In the genomic region with DNA sequence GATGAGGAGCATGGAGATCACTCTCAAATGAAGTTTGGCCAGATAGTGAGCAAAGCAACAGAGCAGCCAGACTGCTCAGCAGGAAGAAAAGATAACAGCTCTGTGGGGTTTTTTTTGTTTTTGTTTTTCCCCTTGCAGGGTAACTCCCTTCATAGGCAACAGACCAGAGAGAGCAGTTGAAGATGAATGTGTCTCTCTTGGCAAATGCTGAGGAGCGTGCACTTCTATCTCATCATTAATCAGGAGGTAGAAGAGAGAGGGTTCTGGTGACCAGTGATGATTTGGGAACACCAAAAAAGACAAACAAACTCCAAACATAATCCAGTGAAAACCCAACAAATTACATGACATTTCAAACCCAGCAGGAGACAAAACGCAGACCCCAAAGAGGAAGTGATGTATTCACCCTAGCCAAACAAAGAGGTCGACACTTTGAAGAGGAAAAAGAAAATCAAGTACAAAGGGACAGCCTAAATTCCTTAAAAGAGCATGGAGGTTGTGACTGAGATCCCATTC, we compare ENCODE assay signal across 11 cellular contexts.
DNase-seq lines count a peak whose midpoint lies in the region; ATAC-seq and TF ChIP-seq lines count a peak whose summit lies in the region.
"Had no signal": no experiment of that assay in that cellular context is flagged by ENCODE, and none has a peak within 500 bp of the region (broad histone marks: within the 10 kb centered on the region; RNA-seq: fewer than 3 reads in every experiment).

No MANE protein-coding gene starts in this region.

- H3K79me1 ChIP-seq in neuronal stem cell (ENCODE audit: low read depth, low read length), result no peaks in the 10 kb centered on the region

- no peak overlapping the region for H2BK15ac ChIP-seq in neuronal stem cell (ENCODE audit: low read length)

- no peak overlapping the region for H3K4me3 ChIP-seq in Karpas-422 (ENCODE audit: low read length)
- no peak overlapping the region for H3K4me3 ChIP-seq in neuronal stem cell (ENCODE audit: low read length in 2 of 2)
- H3K4me3 ChIP-seq: heart left ventricle, lung had no signal

- no CpG with 5 or more reads among the region's 3 CpGs for WGBS in neuronal stem cell (ENCODE audit: extremely low coverage in 2 of 2, insufficient read length in 2 of 2, insufficient replicate concordance in 1 of 2), 2 donors

- no peak overlapping the region for H2AK5ac ChIP-seq in neuronal stem cell (ENCODE audit: low read depth, low read length)

- DNase-seq in GM20000 (ENCODE audit: low spot score) (peak; percentile 45), Karpas-422 (peak; percentile 32), neuronal stem cell (ENCODE audit: low spot score) (no peak), NCI-H2029 treated with DMSO at 0.1 percent for 48 hours (lab: John Stamatoyannopoulos, UW) (no peak), GM10266 (ENCODE audit: extremely low spot score) (no peak)
- DNase-seq in activated naive CD8-positive, alpha-beta T cell treated with anti-CD3 and anti-CD28 coated beads, Interleukin-2, amount 50 U/mL, for 24 hours, result no peak
- DNase-seq: effector CD4-positive, alpha-beta T cell had no signal

- H3K4me1 Mint-ChIP-seq in activated naive CD8-positive, alpha-beta T cell treated with anti-CD3 and anti-CD28 coated beads, Interleukin-2, amount 50 U/mL, for 24 hours, result peaks cover 18% of the 10 kb centered on the region

- H3K4me1 ChIP-seq in Karpas-422 (ENCODE audit: low read length) (no peaks in the 10 kb centered on the region), neuronal stem cell (ENCODE audit: control insufficient read depth in 2 of 2, insufficient read depth in 1 of 2, low read depth in 1 of 2, low read length in 2 of 2) (peaks cover 12 to 14% of the 10 kb centered on the region in 2 donors)

- no peaks in the 10 kb centered on the region for H3K36me3 ChIP-seq in Karpas-422 (ENCODE audit: insufficient read depth, low read length)
- no peaks in the 10 kb centered on the region for H3K36me3 ChIP-seq in neuronal stem cell (replicated peaks in 1 of 2; ENCODE audit: control insufficient read depth in 2 of 2, insufficient read depth in 2 of 2, low read length in 2 of 2)
- H3K36me3 ChIP-seq: heart left ventricle had no signal

- H4K8ac ChIP-seq in neuronal stem cell (ENCODE audit: low read depth, low read length), result no peak overlapping the region

- H3K27me3 ChIP-seq in Karpas-422 (ENCODE audit: low read length), result no peaks in the 10 kb centered on the region
- H3K27me3 ChIP-seq in neuronal stem cell (ENCODE audit: control insufficient read depth in 3 of 3, insufficient read depth in 3 of 3, low read depth in 1 of 3, low read length in 3 of 3), result peaks cover 0 to 7% (median 0%) of the 10 kb centered on the region in 3 experiments
- H3K27me3 ChIP-seq: heart left ventricle had no signal

- H3K9me3 Mint-ChIP-seq in activated naive CD8-positive, alpha-beta T cell treated with anti-CD3 and anti-CD28 coated beads, Interleukin-2, amount 50 U/mL, for 24 hours, result peaks cover 4% of the 10 kb centered on the region

- H3K27ac Mint-ChIP-seq in activated naive CD8-positive, alpha-beta T cell treated with anti-CD3 and anti-CD28 coated beads, Interleukin-2, amount 50 U/mL, for 24 hours, result peak overlapping the region; percentile 30

- H2AFZ ChIP-seq in Karpas-422 (ENCODE audit: low read length), result no peak overlapping the region
- H2AFZ ChIP-seq in neuronal stem cell (ENCODE audit: low read length), result peak overlapping the region; percentile 79

- ATAC-seq in activated naive CD8-positive, alpha-beta T cell treated with anti-CD3 and anti-CD28 coated beads, Interleukin-2, amount 50 U/mL, for 24 hours, result no peak
- ATAC-seq in GM18519 (IDR thresholded peaks at IDR 0.05; ENCODE audit: low FRiP score, unreplicated experiment), result no peak
- ATAC-seq in GM21786 (IDR thresholded peaks at IDR 0.05; ENCODE audit: unreplicated experiment), result no peak

- no peaks in the 10 kb centered on the region for H3K79me2 ChIP-seq in Karpas-422 (ENCODE audit: low read length)

- H3K23ac ChIP-seq in neuronal stem cell (ENCODE audit: low read depth, low read length, poor library complexity), result no peak overlapping the region

- H3K18ac ChIP-seq in neuronal stem cell (ENCODE audit: low read length), result no peak overlapping the region

- H3K9me3 ChIP-seq in Karpas-422 (ENCODE audit: low read length) (no peaks in the 10 kb centered on the region), neuronal stem cell (replicated peaks in 1 of 2; ENCODE audit: control insufficient read depth in 2 of 2, insufficient read depth in 1 of 2, low read depth in 1 of 2, low read length in 2 of 2) (no peaks in the 10 kb centered on the region)

- H4K91ac ChIP-seq in neuronal stem cell (ENCODE audit: low read depth, low read length, poor library complexity), result no peak overlapping the region

- H3K9ac ChIP-seq in Karpas-422 (ENCODE audit: low read length), result no peak overlapping the region
- H3K9ac ChIP-seq in neuronal stem cell (ENCODE audit: low read depth, low read length, poor library complexity), result no peak overlapping the region

- H3K27me3 Mint-ChIP-seq in activated naive CD8-positive, alpha-beta T cell treated with anti-CD3 and anti-CD28 coated beads, Interleukin-2, amount 50 U/mL, for 24 hours, result no peaks in the 10 kb centered on the region

- H3K4ac ChIP-seq in neuronal stem cell (ENCODE audit: low read length), result no peak overlapping the region

- no peak overlapping the region for H2BK120ac ChIP-seq in neuronal stem cell (ENCODE audit: low read depth, low read length)

- H3K27ac ChIP-seq in Karpas-422 (ENCODE audit: low read length), result no peak overlapping the region
- H3K27ac ChIP-seq in neuronal stem cell (replicated peaks; ENCODE audit: low read length), result no peak overlapping the region

- H2BK12ac ChIP-seq in neuronal stem cell (ENCODE audit: low read length), result no peak overlapping the region

- H3K4me3 Mint-ChIP-seq in activated naive CD8-positive, alpha-beta T cell treated with anti-CD3 and anti-CD28 coated beads, Interleukin-2, amount 50 U/mL, for 24 hours, result no peak overlapping the region

- H3K4me2 ChIP-seq in Karpas-422 (ENCODE audit: low read depth, low read length, poor library complexity, severe bottlenecking), result no peak overlapping the region
- H3K4me2 ChIP-seq in neuronal stem cell (ENCODE audit: insufficient read depth, low read length, poor library complexity, severe bottlenecking), result no peak overlapping the region

- TF ChIP-seq CTCF in GM20000 (IDR thresholded peaks at IDR 0.05; ENCODE audit: extremely low read depth, missing control alignments), result no peak
- TF ChIP-seq CTCF in GM10266 (IDR thresholded peaks at IDR 0.05; ENCODE audit: control insufficient read depth, insufficient read depth, low read depth, missing control alignments), result no peak

- H3K14ac ChIP-seq in neuronal stem cell (ENCODE audit: low read length), result no peak overlapping the region

- H3K9me2 ChIP-seq in Karpas-422 (replicated peaks; ENCODE audit: insufficient read depth, low read length), result no peaks in the 10 kb centered on the region

- no peaks in the 10 kb centered on the region for H3K36me3 Mint-ChIP-seq in activated naive CD8-positive, alpha-beta T cell treated with anti-CD3 and anti-CD28 coated beads, Interleukin-2, amount 50 U/mL, for 24 hours (ENCODE audit: low read depth)

- no peak overlapping the region for H2BK5ac ChIP-seq in neuronal stem cell (ENCODE audit: low read length)

- no peaks in the 10 kb centered on the region for H4K20me1 ChIP-seq in Karpas-422 (ENCODE audit: insufficient read depth, low read depth, low read length)

Comparison
In these comparisons a context has a peak if more than half of its experiments do, and no peak if none do; other contexts are left out.
1. DNase-seq: peak in GM20000 (single experiment) and Karpas-422 (single experiment); none in activated naive CD8-positive, alpha-beta T cell treated with anti-CD3 and anti-CD28 coated beads, Interleukin-2, amount 50 U/mL, for 24 hours (single experiment), neuronal stem cell (single experiment), NCI-H2029 treated with DMSO at 0.1 percent for 48 hours (single experiment) and GM10266 (single experiment).